Comparison of ENCODE assay signal across 1 cellular context in genomic region chr9:91197232-91198181, GRCh38.
TF ChIP-seq lines count a peak whose summit lies in the region.

No MANE protein-coding gene starts in this region.

TF ChIP-seq in HepG2, 621 proteins besides CTCF, POLR2A, EP300 and RAD21 (continued from another document and continues in another):
- TF ChIP-seq PHF8 (CRISPR knock-in tag; IDR thresholded peaks at IDR 0.05) (peak; percentile 51), ZNF713 (CRISPR knock-in tag; IDR thresholded peaks at IDR 0.05) (no peak), ZFP90 (CRISPR knock-in tag; IDR thresholded peaks at IDR 0.05; ENCODE audit: borderline replicate concordance) (no peak), MED8 (CRISPR knock-in tag; IDR thresholded peaks at IDR 0.05; ENCODE audit: insufficient replicate concordance) (peak; percentile 99), TRIM22 (IDR thresholded peaks at IDR 0.05) (no peak), ZSCAN25 (CRISPR knock-in tag; IDR thresholded peaks at IDR 0.05) (peak; percentile 77), TP53 (CRISPR knock-in tag; conservative IDR thresholded peaks at IDR 0.05) (no peak), CBFB (CRISPR knock-in tag; IDR thresholded peaks at IDR 0.05) (peak; percentile 90), MIER3 (CRISPR knock-in tag; IDR thresholded peaks at IDR 0.05; ENCODE audit: borderline replicate concordance) (peak; percentile 95; the same call in 1 of the 2 replicates), SMARCE1 (IDR thresholded peaks at IDR 0.05; ENCODE audit: borderline replicate concordance) (no peak), ZNF597 (CRISPR knock-in tag; IDR thresholded peaks at IDR 0.05) (no peak), ZHX2 (IDR thresholded peaks at IDR 0.05; ENCODE audit: low read depth) (peak; percentile 77), ZHX2 (CRISPR knock-in tag; IDR thresholded peaks at IDR 0.05; ENCODE audit: borderline replicate concordance) (peak; percentile 95; the same call in 1 of the 2 replicates), ZNF382 (CRISPR knock-in tag; IDR thresholded peaks at IDR 0.05; ENCODE audit: borderline replicate concordance) (no peak), PITX1 (CRISPR knock-in tag; IDR thresholded peaks at IDR 0.05) (peak; percentile 96), ZNF878 (CRISPR knock-in tag; IDR thresholded peaks at IDR 0.05) (peak; percentile 55; the same call in 1 of the 2 replicates), NAIF1 (CRISPR knock-in tag; IDR thresholded peaks at IDR 0.05; ENCODE audit: borderline replicate concordance) (no peak), MTF2 (CRISPR knock-in tag; IDR thresholded peaks at IDR 0.05; ENCODE audit: borderline replicate concordance) (no peak), RARG (CRISPR knock-in tag; IDR thresholded peaks at IDR 0.05; ENCODE audit: low read depth) (no peak), PHF5A (CRISPR knock-in tag; IDR thresholded peaks at IDR 0.05; ENCODE audit: low read depth, unreplicated experiment) (peak; percentile 93), ZC3H4 (CRISPR knock-in tag; IDR thresholded peaks at IDR 0.05; ENCODE audit: borderline replicate concordance) (peak; percentile 96; the same call in 1 of the 2 replicates), NONO (IDR thresholded peaks at IDR 0.05) (no peak), NONO (CRISPR knock-in tag; conservative IDR thresholded peaks at IDR 0.05) (peak; percentile 55; the same call in 1 of the 2 replicates), AGO1 (IDR thresholded peaks at IDR 0.05; ENCODE audit: low read depth, low read length, poor library complexity, severe bottlenecking) (no peak), PRDM15 (CRISPR knock-in tag; IDR thresholded peaks at IDR 0.05) (no peak), RFXAP (CRISPR knock-in tag; IDR thresholded peaks at IDR 0.05; ENCODE audit: borderline replicate concordance) (peak; percentile 45), WIZ (CRISPR knock-in tag; IDR thresholded peaks at IDR 0.05) (peak; percentile 74), SYNCRIP (IDR thresholded peaks at IDR 0.05; ENCODE audit: insufficient read depth, low read depth, low read length) (no peak), YY1 (IDR thresholded peaks at IDR 0.05; ENCODE audit: insufficient read depth, insufficient replicate concordance, low read depth, low read length) (peak; percentile 81), ZNF180 (CRISPR knock-in tag; IDR thresholded peaks at IDR 0.05; ENCODE audit: borderline replicate concordance, low read depth) (no peak), SAFB2 (CRISPR knock-in tag; IDR thresholded peaks at IDR 0.05; ENCODE audit: borderline replicate concordance, low read depth) (no peak), ZMAT5 (CRISPR knock-in tag; IDR thresholded peaks at IDR 0.05; ENCODE audit: borderline replicate concordance, low read depth) (no peak), ATF1 (CRISPR knock-in tag; IDR thresholded peaks at IDR 0.05) (peak; percentile 66), ZNF616 (CRISPR knock-in tag; IDR thresholded peaks at IDR 0.05; ENCODE audit: low read depth) (no peak), STAG1 (CRISPR knock-in tag; IDR thresholded peaks at IDR 0.05) (peak; percentile 47), BCLAF1 (IDR thresholded peaks at IDR 0.05) (no peak), MTF1 (CRISPR knock-in tag; IDR thresholded peaks at IDR 0.05) (no peak), ZNF205 (CRISPR knock-in tag; IDR thresholded peaks at IDR 0.05) (peak; percentile 80), KDM2A (CRISPR knock-in tag; IDR thresholded peaks at IDR 0.05; ENCODE audit: borderline replicate concordance, low read depth) (peak; percentile 75), MYNN (CRISPR knock-in tag; IDR thresholded peaks at IDR 0.05; ENCODE audit: low read depth) (no peak), U2AF2 (IDR thresholded peaks at IDR 0.05; ENCODE audit: low read depth, low read length) (no peak), HDAC6 (IDR thresholded peaks at IDR 0.05; ENCODE audit: low read depth, low read length) (no peak), IKZF4 (CRISPR knock-in tag; IDR thresholded peaks at IDR 0.05; ENCODE audit: borderline replicate concordance, low read depth, not compliant biosample characterization) (no peak), KDM6A (CRISPR knock-in tag; IDR thresholded peaks at IDR 0.05; ENCODE audit: low read depth) (peak; percentile 74), ZNF512 (CRISPR knock-in tag; IDR thresholded peaks at IDR 0.05) (no peak), GATA4 (IDR thresholded peaks at IDR 0.05; ENCODE audit: borderline replicate concordance, low read depth) (peak; percentile 98), HOMEZ (CRISPR knock-in tag; IDR thresholded peaks at IDR 0.05; ENCODE audit: low read depth) (peak; percentile 93), ZIK1 (CRISPR knock-in tag; IDR thresholded peaks at IDR 0.05; ENCODE audit: borderline replicate concordance, low read depth) (peak; percentile 81; the same call in 1 of the 2 replicates), ZBTB1 (CRISPR knock-in tag; IDR thresholded peaks at IDR 0.05; ENCODE audit: borderline replicate concordance) (no peak)
